In genomic region chr11:27319065-27319464, GRCh38 we compare ENCODE assay signal across 9 cellular contexts. TPM values are rescaled to one million over a fixed set of nuclear protein-coding genes. Genes with fewer than 3 reads are reported as not detected.
DNase-seq lines count a peak whose midpoint lies in the region; ATAC-seq and TF ChIP-seq lines count a peak whose summit lies in the region.
"Had no signal": no experiment of that assay in that cellular context is flagged by ENCODE, and none has a peak within 500 bp of the region (broad histone marks: within the 10 kb centered on the region; RNA-seq: fewer than 3 reads in every experiment).

No MANE protein-coding gene starts in this region.

- peak; percentile 80 for DNase-seq in ELR (ENCODE audit: low read depth)
- peak; percentile 48 for DNase-seq in choroid plexus epithelial cell (ENCODE audit: low read depth)
- DNase-seq in NCI-H2107 treated with DMSO at 0.1 percent for 48 hours (lab: John Stamatoyannopoulos, UW; ENCODE audit: unreplicated experiment), result no peak
- DNase-seq in esophagus squamous epithelium (lab: John Stamatoyannopoulos, UW), result no peak
- no peak for DNase-seq in DMS79 treated with DMSO at 0.1 percent for 48 hours (lab: John Stamatoyannopoulos, UW)
- DNase-seq in anterior cingulate cortex (lab: John Stamatoyannopoulos, UW), result no peak

- ATAC-seq in GM19395 (IDR thresholded peaks at IDR 0.05; ENCODE audit: unreplicated experiment) (peak; percentile 99), HG03103 (IDR thresholded peaks at IDR 0.05; ENCODE audit: low read depth, unreplicated experiment) (peak; percentile 99)

- TF ChIP-seq CTCF in choroid plexus epithelial cell (conservative IDR thresholded peaks at IDR 0.05; ENCODE audit: low read depth, low read length) (no peak), esophagus squamous epithelium (IDR thresholded peaks at IDR 0.05) (no peak)

- no peaks in the 10 kb centered on the region for H3K9me3 ChIP-seq in esophagus squamous epithelium

- no peak overlapping the region for H3K4me3 ChIP-seq in choroid plexus epithelial cell (ENCODE audit: low read depth, low read length)
- H3K4me3 ChIP-seq in esophagus squamous epithelium, result no peak overlapping the region

- no peak overlapping the region for H3K27ac ChIP-seq in esophagus squamous epithelium
- H3K27ac ChIP-seq: VCaP had no signal

- peaks cover 0 to 5% (median 0%) of the 10 kb centered on the region in 3 donors for H3K4me1 ChIP-seq in esophagus squamous epithelium

- H3K36me3 ChIP-seq in esophagus squamous epithelium, result no peaks in the 10 kb centered on the region

- H3K27me3 ChIP-seq in esophagus squamous epithelium, result no peaks in the 10 kb centered on the region

- intact Hi-C loops in esophagus squamous epithelium (cut with DNase I), result no loop called here

- WGBS in esophagus squamous epithelium, 2 donors, result 11 to 27% methylated on average over 2 of the region's 2 CpGs

- TF ChIP-seq POLR2A in esophagus squamous epithelium (IDR thresholded peaks at IDR 0.05), result no peak

RNA-seq across cellular contexts. Expression of gene CCDC34, which starts 44.0 kb away (rescaled TPM):
- total RNA-seq in esophagus squamous epithelium, result 10 to 100 TPM in 1 of 4 donors, 1 to 10 TPM in 3; 1.3 to 10.4 (median 5.2) TPM

Comparison
In these comparisons a context has a peak if more than half of its experiments do, and no peak if none do; other contexts are left out.
1. DNase-seq: peak in ELR (single experiment) and choroid plexus epithelial cell (single experiment); none in NCI-H2107 treated with DMSO at 0.1 percent for 48 hours (single experiment), esophagus squamous epithelium (single experiment), DMS79 treated with DMSO at 0.1 percent for 48 hours (single experiment) and anterior cingulate cortex (0 of 58).